ENCODE assay signal across 27 cellular contexts in genomic region chr20:63842258-63842657, GRCh38. TPM values are rescaled to one million over a fixed set of nuclear protein-coding genes. Genes with fewer than 3 reads are reported as not detected.
"Had no signal": no experiment of that assay in that cellular context is flagged by ENCODE, and none has a peak within 500 bp of the region (broad histone marks: within the 10 kb centered on the region; RNA-seq: fewer than 3 reads in every experiment).

No MANE protein-coding gene starts in this region.

- H3K9me3 ChIP-seq: adrenal gland, ascending aorta, esophagus muscularis mucosa, left lung, right lobe of liver, transverse colon had no signal

- H3K27ac ChIP-seq: adrenal gland, ascending aorta, brain microvascular endothelial cell, dorsolateral prefrontal cortex, esophagus muscularis mucosa, left lung, right lobe of liver, skin epidermis, transverse colon had no signal

- ATAC-seq: activated CD4-positive, CD25-positive, alpha-beta regulatory T cell treated with anti-CD3 and anti-CD28 coated beads, Interleukin-2, amount 50 U/mL, for 24 hours; effector memory CD8-positive, alpha-beta T cell; left lung; right lobe of liver had no signal

- H3K9me3 Mint-ChIP-seq: activated CD4-positive, alpha-beta memory T cell treated with anti-CD3 and anti-CD28 coated beads, Interleukin-2, amount 10 ng/mL, durations not matched to agents 7 days and 5 days; activated CD4-positive, alpha-beta T cell treated with anti-CD3 and anti-CD28 coated beads, Interleukin-2, amount 10 ng/mL, durations not matched to agents 24 days and 14 days; effector memory CD8-positive, alpha-beta T cell; nephron progenitor cell had no signal

- DNase-seq: activated CD4-positive, alpha-beta memory T cell treated with anti-CD3 and anti-CD28 coated beads, Interleukin-2, amount 10 ng/mL, durations not matched to agents 7 days and 5 days; activated CD4-positive, alpha-beta T cell treated with anti-CD3 and anti-CD28 coated beads, Interleukin-2, amount 10 ng/mL, durations not matched to agents 24 days and 14 days; activated gamma-delta T cell treated with Interleukin-2 at 50 U/mL for 16 hours; adrenal gland; brain microvascular endothelial cell; central memory CD4-positive, alpha-beta T cell; dorsolateral prefrontal cortex; effector memory CD8-positive, alpha-beta T cell; hippocampal formation; kidney glomerular epithelial cell; left lung; nephron progenitor cell; occipital lobe; right lobe of liver; stimulated activated CD4-positive, alpha-beta T cell treated with anti-CD3 and anti-CD28 coated beads, Interleukin-1b, Interleukin-23, amount 100 ng/mL, for 48 hours; T-helper 2 cell; transverse colon had no signal

- H3K27me3 ChIP-seq: adrenal gland, brain microvascular endothelial cell, right lobe of liver had no signal

- H3K36me3 ChIP-seq: adrenal gland, ascending aorta, brain microvascular endothelial cell, esophagus muscularis mucosa, left lung, right lobe of liver, transverse colon had no signal

- H3K4me3 ChIP-seq: adrenal gland, ascending aorta, dorsolateral prefrontal cortex, esophagus muscularis mucosa, left lung, right lobe of liver, skin epidermis, transverse colon had no signal

- FAIRE-seq: colon, frontal cortex, urothelium cell line had no signal

- H3K27ac Mint-ChIP-seq: activated CD4-positive, alpha-beta memory T cell treated with anti-CD3 and anti-CD28 coated beads, Interleukin-2, amount 10 ng/mL, durations not matched to agents 7 days and 5 days; activated CD4-positive, alpha-beta T cell treated with anti-CD3 and anti-CD28 coated beads, Interleukin-2, amount 10 ng/mL, durations not matched to agents 24 days and 14 days; activated naive CD8-positive, alpha-beta T cell; effector memory CD8-positive, alpha-beta T cell; nephron progenitor cell had no signal

- H3K4me3 Mint-ChIP-seq: activated CD4-positive, alpha-beta memory T cell treated with anti-CD3 and anti-CD28 coated beads, Interleukin-2, amount 10 ng/mL, durations not matched to agents 7 days and 5 days; activated CD4-positive, alpha-beta T cell treated with anti-CD3 and anti-CD28 coated beads, Interleukin-2, amount 10 ng/mL, durations not matched to agents 24 days and 14 days; activated naive CD8-positive, alpha-beta T cell; effector memory CD8-positive, alpha-beta T cell; nephron progenitor cell had no signal

RNA-seq across cellular contexts. Expression of gene ABHD16B, which starts 19.0 kb away (rescaled TPM):
- total RNA-seq: activated CD4-positive, alpha-beta memory T cell treated with anti-CD3 and anti-CD28 coated beads, Interleukin-2, amount 10 ng/mL, durations not matched to agents 7 days and 5 days; adrenal gland; ascending aorta; esophagus muscularis mucosa; frontal cortex; lung microvascular endothelial cell; occipital lobe; right lobe of liver; temporal lobe; transverse colon had no signal
